In genomic region chr3:11560746-11561145, GRCh38 we compare ENCODE assay signal across 11 cellular contexts.
DNase-seq lines count a peak whose midpoint lies in the region; ATAC-seq and TF ChIP-seq lines count a peak whose summit lies in the region.
"Had no signal": no experiment of that assay in that cellular context is flagged by ENCODE, and none has a peak within 500 bp of the region (broad histone marks: within the 10 kb centered on the region; RNA-seq: fewer than 3 reads in every experiment).

No MANE protein-coding gene starts in this region.

- no peaks in the 10 kb centered on the region for H3K4me1 ChIP-seq in CD8-positive, alpha-beta T cell (ENCODE audit: insufficient read depth, low read length)
- H3K4me1 ChIP-seq in right cardiac atrium (ENCODE audit: control insufficient read depth, insufficient read depth, low read length), result peaks cover 35% of the 10 kb centered on the region

- intact Hi-C loops in CD8-positive, alpha-beta T cell (cut with DNase I, micrococcal nuclease), result no loop called here
- intact Hi-C loops in right cardiac atrium (cut with DNase I) (loop anchor here in 2 of 4 donors (5.0 kb wide), 1 partner anchor 82 kb away; the partner anchor contains the start of gene VGLL4 (in 2 of the 2)), sciatic nerve (cut with DNase I) (no loop called here)

- H3K4me3 ChIP-seq in CD8-positive, alpha-beta T cell (ENCODE audit: low read depth, low read length), result no peak overlapping the region
- H3K4me3 ChIP-seq in right cardiac atrium (ENCODE audit: low read length), result no peak overlapping the region

- no peaks in the 10 kb centered on the region for H3K27me3 ChIP-seq in CD8-positive, alpha-beta T cell (ENCODE audit: insufficient read depth, low read length)
- H3K27me3 ChIP-seq in right cardiac atrium (ENCODE audit: control insufficient read depth, insufficient read depth), result no peaks in the 10 kb centered on the region

- no peaks in the 10 kb centered on the region for H3K9me3 Mint-ChIP-seq in CD8-positive, alpha-beta T cell

- ATAC-seq in CD8-positive, alpha-beta T cell, result no peak
- ATAC-seq in right cardiac atrium, result peak in 1 of 2 donors; percentile 5
- peak; percentile 43 for ATAC-seq in sciatic nerve
- ATAC-seq in HG02870 (IDR thresholded peaks at IDR 0.05; ENCODE audit: unreplicated experiment), result no peak
- ATAC-seq in HG02852 (IDR thresholded peaks at IDR 0.05; ENCODE audit: unreplicated experiment), result no peak

- H3K4me3 Mint-ChIP-seq in CD8-positive, alpha-beta T cell, result no peak overlapping the region

- H3K27ac ChIP-seq in CD8-positive, alpha-beta T cell (ENCODE audit: low read depth, low read length), result no peak overlapping the region
- peak overlapping the region; percentile 51 for H3K27ac ChIP-seq in right cardiac atrium (ENCODE audit: low read length)
- H3K27ac ChIP-seq: C4-2B had no signal

- H3K36me3 ChIP-seq in CD8-positive, alpha-beta T cell (ENCODE audit: insufficient read depth, low read length), result peaks cover 10% of the 10 kb centered on the region

- no peak for TF ChIP-seq CTCF in CD8-positive, alpha-beta T cell (IDR thresholded peaks at IDR 0.05)

- peaks cover 78% of the 10 kb centered on the region for H3K36me3 Mint-ChIP-seq in CD8-positive, alpha-beta T cell

- POLR2A ChIA-PET in CD8-positive, alpha-beta T cell (lab: Charles Lee), result interaction anchor here (0.7 kb wide), 1 partner anchor 1868 kb away, joined by 3 read pairs; no protein-coding TSS in a partner anchor

- no peak for DNase-seq in CD8-positive, alpha-beta T cell
- DNase-seq in amniotic epithelial cell (ENCODE audit: low read depth) (peak; percentile 32), right cardiac atrium (peak in 2 of 3 donors; percentile 38 to 56), sciatic nerve (ENCODE audit: low spot score) (no peak), NCI-H1105 treated with DMSO at 0.1 percent for 48 hours (lab: John Stamatoyannopoulos, UW) (no peak), HPDE6-E6E7 (ENCODE audit: extremely low spot score) (no peak)
- DNase-seq: amniotic stem cell; stimulated activated CD4-positive, alpha-beta T cell treated with anti-CD3 and anti-CD28 coated beads, Interleukin-12 subunit alpha, Interleukin-12 subunit beta, amount 100 ng/mL, for 4 hours had no signal

- CTCF ChIA-PET in CD8-positive, alpha-beta T cell (lab: Charles Lee), result interaction anchor here (1.3 kb wide), 1 partner anchor 91 kb away, joined by 3 read pairs; no protein-coding TSS in a partner anchor

- H3K27me3 Mint-ChIP-seq in CD8-positive, alpha-beta T cell (ENCODE audit: low read depth), result no peaks in the 10 kb centered on the region

- H3K4me1 Mint-ChIP-seq in CD8-positive, alpha-beta T cell (ENCODE audit: low read depth), result peaks cover 3% of the 10 kb centered on the region

- 68% methylated on average over 12 of the region's 12 CpGs for WGBS in right cardiac atrium

- H3K27ac Mint-ChIP-seq in CD8-positive, alpha-beta T cell, result peak overlapping the region; percentile 64

- no peaks in the 10 kb centered on the region for H3K9me3 ChIP-seq in CD8-positive, alpha-beta T cell (ENCODE audit: low read length)
- H3K9me3 ChIP-seq in right cardiac atrium (ENCODE audit: control insufficient read depth, low read length), result no peaks in the 10 kb centered on the region

Comparison
In these comparisons a context has a peak if more than half of its experiments do, and no peak if none do; other contexts are left out.
1. DNase-seq: peak in amniotic epithelial cell (single experiment) and right cardiac atrium (2 of 3); none in CD8-positive, alpha-beta T cell (0 of 7), sciatic nerve (single experiment), NCI-H1105 treated with DMSO at 0.1 percent for 48 hours (single experiment) and HPDE6-E6E7 (single experiment).